13 cellular contexts compared by ENCODE assay signal in the genomic region with DNA sequence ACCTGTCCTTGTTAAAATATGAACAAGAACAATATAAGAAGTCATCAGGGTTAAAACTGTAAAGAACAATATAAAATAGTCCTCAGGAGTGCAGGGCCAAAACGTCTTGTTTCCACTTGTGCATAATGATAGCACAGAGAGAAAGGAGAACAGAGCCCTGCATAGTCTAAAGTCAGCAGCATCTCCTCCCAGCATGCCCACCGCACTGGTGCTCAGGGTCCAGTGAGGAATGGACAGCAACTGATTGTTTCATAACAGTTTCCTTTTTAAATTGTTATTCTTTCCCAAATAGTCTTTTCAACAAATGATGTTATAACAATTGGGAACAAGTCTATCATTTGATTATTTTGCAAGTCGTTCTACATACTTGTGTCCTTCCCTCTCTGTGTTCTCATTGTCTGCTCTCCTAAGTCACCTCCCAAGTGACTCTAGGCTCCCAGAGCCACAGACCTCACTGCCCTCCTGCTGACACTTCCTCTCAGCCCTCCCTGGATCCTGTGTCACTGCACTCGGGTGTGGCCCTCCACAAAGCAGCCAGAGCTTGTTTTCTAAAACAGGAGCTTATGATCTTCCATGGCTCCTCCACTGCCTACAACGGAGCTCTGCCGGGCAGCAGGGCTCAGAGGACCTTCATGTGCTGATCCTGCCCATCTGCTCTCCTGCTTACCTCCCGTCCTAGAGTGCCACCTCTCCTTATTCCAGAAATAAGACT. TPM values are rescaled to one million over a fixed set of nuclear protein-coding genes. Genes with fewer than 3 reads are reported as not detected.
DNase-seq lines count a peak whose midpoint lies in the region; ATAC-seq, FAIRE-seq and TF ChIP-seq lines count a peak whose summit lies in the region.
"Had no signal": no experiment of that assay in that cellular context is flagged by ENCODE, and none has a peak within 500 bp of the region (broad histone marks: within the 10 kb centered on the region; RNA-seq: fewer than 3 reads in every experiment).

No MANE protein-coding gene starts in this region.

- no peak for FAIRE-seq in H54 (lab: Jason Lieb, UNC)

- intact Hi-C loops in right cardiac atrium (cut with DNase I) (no loop called here), gastrocnemius medialis (cut with DNase I; ENCODE audit: low total_unique reads) (loop anchor here (5.0 to 10.0 kb wide), 2 partner anchors 102 to 784 kb away; no protein-coding TSS in a partner anchor)

- H3K4me1 ChIP-seq in Peyer's patch = peaks cover 0 to 20% (median 0%) of the 10 kb centered on the region in 4 donors
- peaks cover 8% of the 10 kb centered on the region for H3K4me1 ChIP-seq in right cardiac atrium (ENCODE audit: control insufficient read depth, insufficient read depth, low read length)
- H3K4me1 ChIP-seq in gastrocnemius medialis = peaks cover 48 to 60% of the 10 kb centered on the region in 2 donors

- 36% methylated on average over 7 of the region's 7 CpGs for WGBS in right cardiac atrium

- H3K36me3 ChIP-seq in Peyer's patch = no peaks in the 10 kb centered on the region
- H3K36me3 ChIP-seq in gastrocnemius medialis = no peaks in the 10 kb centered on the region

- TF ChIP-seq CTCF in Peyer's patch (IDR thresholded peaks at IDR 0.05) = no peak
- no peak for TF ChIP-seq CTCF in gastrocnemius medialis (IDR thresholded peaks at IDR 0.05 in 4 of 5, conservative IDR thresholded peaks at IDR 0.05 in 1 of 5)
- no peak for TF ChIP-seq CTCF in GM13976 (IDR thresholded peaks at IDR 0.05; ENCODE audit: borderline replicate concordance, control extremely low read depth, extremely low read depth, insufficient read depth, missing control alignments)

- peak; percentile 21 for DNase-seq in LHCN-M2 (ENCODE audit: low read depth)
- peak in 1 of 3 donors; percentile 61 for DNase-seq in Peyer's patch
- no peak for DNase-seq in right cardiac atrium
- DNase-seq in gastrocnemius medialis = peak; percentile 35 to 64
- no peak for DNase-seq in NCI-H2196 treated with DMSO at 0.1 percent for 48 hours (lab: John Stamatoyannopoulos, UW; ENCODE audit: unreplicated experiment)
- DNase-seq in NCI-H1436 treated with DMSO at 0.1 percent for 48 hours (lab: John Stamatoyannopoulos, UW) = no peak
- no peak for DNase-seq in H54 (ENCODE audit: insufficient read length, low spot score)
- no peak for DNase-seq in GM13976 (ENCODE audit: low spot score)
- DNase-seq: activated CD8-positive, alpha-beta T cell treated with anti-CD3 and anti-CD28 coated beads, Interleukin-2, amount 10 ng/mL, durations not matched to agents 7 days and 5 days; effector memory CD4-positive, alpha-beta T cell; natural killer cell; NCI-H2081 treated with DMSO at 0.1 percent for 48 hours; stimulated activated CD4-positive, alpha-beta T cell treated with anti-CD3 and anti-CD28 coated beads, Interleukin-2, amount 100 ng/mL, for 24 hours had no signal

- TF ChIP-seq POLR2A in Peyer's patch (IDR thresholded peaks at IDR 0.05) = no peak
- TF ChIP-seq POLR2A in gastrocnemius medialis (IDR thresholded peaks at IDR 0.05) = peak in 1 of 2 donors; percentile 12
- no peak for TF ChIP-seq POLR2A in H54 (IDR thresholded peaks at IDR 0.05; ENCODE audit: low read depth, low read length)

- H3K4me3 ChIP-seq in Peyer's patch (no peak overlapping the region), right cardiac atrium (ENCODE audit: low read length) (no peak overlapping the region), gastrocnemius medialis (peak overlapping the region; percentile 16 to 37 (median 26))

- in situ Hi-C loops in gastrocnemius medialis (cut with MboI; ENCODE audit: low sequenced_read_pairs in 4 of 4) (no loop called here), GM13976 (cut with MboI; ENCODE audit: low sequenced_read_pairs, unreplicated experiment) (no loop called here)

- H3K27ac ChIP-seq in Peyer's patch (peak overlapping the region in 3 of 4 donors; percentile 20 to 89 (median 84)), right cardiac atrium (ENCODE audit: low read length) (peak overlapping the region; percentile 69), gastrocnemius medialis (peak overlapping the region; percentile 79 to 88 (median 84))

- ATAC-seq in right cardiac atrium = peak; percentile 51 to 54
- ATAC-seq in gastrocnemius medialis = peak; percentile 63 to 81
- ATAC-seq: activated CD8-positive, alpha-beta T cell treated with anti-CD3 and anti-CD28 coated beads, Interleukin-2, amount 10 ng/mL, durations not matched to agents 7 days and 5 days; natural killer cell had no signal

- peaks cover 0 to 4% (median 0%) of the 10 kb centered on the region in 4 donors for H3K9me3 ChIP-seq in Peyer's patch
- no peaks in the 10 kb centered on the region for H3K9me3 ChIP-seq in right cardiac atrium (ENCODE audit: control insufficient read depth, low read length)
- H3K9me3 ChIP-seq in gastrocnemius medialis = no peaks in the 10 kb centered on the region

- H3K27me3 ChIP-seq in Peyer's patch (no peaks in the 10 kb centered on the region), right cardiac atrium (ENCODE audit: control insufficient read depth, insufficient read depth) (no peaks in the 10 kb centered on the region), gastrocnemius medialis (no peaks in the 10 kb centered on the region)

RNA-seq across cellular contexts. Expression of a gene that starts 27.6 kb away (rescaled TPM):
- total RNA-seq in LHCN-M2 (2014; rRNA removed) (0.46 and 0.83 TPM in 2 replicates), Peyer's patch (100 to 1,000 TPM in 3 of 4 donors, 10 to 100 TPM in 1; 25.6 to 129 (median 116) TPM), right cardiac atrium (10 to 100 TPM; 45.9 to 56.5 (median 54.7) TPM), gastrocnemius medialis (100 to 1,000 TPM in 2 of 4 donors, 10 to 100 TPM in 2; 82.1 to 170 (median 124) TPM)
- polyA plus RNA-seq in LHCN-M2 (2012) = 0.22 TPM
- polyA plus RNA-seq in right cardiac atrium = 27.0 TPM
- total RNA-seq: activated CD8-positive, alpha-beta T cell treated with anti-CD3 and anti-CD28 coated beads, Interleukin-2, amount 10 ng/mL, durations not matched to agents 7 days and 5 days; natural killer cell had no signal

Comparison
In these comparisons a context has a peak if more than half of its experiments do, and no peak if none do; other contexts are left out.
1. DNase-seq: peak in LHCN-M2 (single experiment) and gastrocnemius medialis (2 of 2); none in right cardiac atrium (0 of 3), NCI-H2196 treated with DMSO at 0.1 percent for 48 hours (single experiment), NCI-H1436 treated with DMSO at 0.1 percent for 48 hours (single experiment), H54 (single experiment) and GM13976 (single experiment).
2. H3K4me3 ChIP-seq: peak in gastrocnemius medialis (4 of 4); none in Peyer's patch (0 of 4) and right cardiac atrium (single experiment).
3. RNA of a gene that starts 27.6 kb away (total RNA-seq): 82.1 to 170 TPM in gastrocnemius medialis, 25.6 to 129 TPM in Peyer's patch and 45.9 to 56.5 TPM in right cardiac atrium; 0.46 to 0.83 TPM in LHCN-M2; every median in the first group is over 10 times any median in the second.
4. Peak in every context shown above with its lines, with median percentiles within 50 percentile points of each other: H3K27ac ChIP-seq.